ENCODE assay signal across 16 cellular contexts in the genomic region with DNA sequence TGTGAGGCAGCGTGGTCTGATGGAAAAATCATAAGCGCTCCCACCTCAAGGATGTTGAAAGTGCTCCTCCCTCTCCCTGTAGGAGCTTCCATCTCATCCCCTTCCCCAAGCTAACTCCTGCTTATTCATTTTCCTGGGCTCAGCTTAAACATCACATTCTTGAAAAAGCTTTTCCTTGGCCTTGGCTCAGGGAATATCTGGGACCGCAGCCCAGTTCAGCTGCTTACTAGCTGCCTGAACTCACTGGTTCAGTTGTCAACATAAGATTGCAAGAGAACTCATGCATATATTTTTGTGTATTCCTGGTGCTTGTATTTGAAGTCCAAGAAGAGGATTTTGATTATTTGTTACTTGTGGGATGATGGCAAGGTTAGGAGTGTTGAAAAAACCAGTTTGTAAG.
A peak's percentile ranks its signal among the peaks of the same experiment; 100 is the strongest.
DNase-seq lines count a peak whose midpoint lies in the region; TF ChIP-seq lines count a peak whose summit lies in the region.
"Had no signal": no experiment of that assay in that cellular context is flagged by ENCODE, and none has a peak within 500 bp of the region (broad histone marks: within the 10 kb centered on the region; RNA-seq: fewer than 3 reads in every experiment).

No MANE protein-coding gene starts in this region.

- DNase-seq in AG08396 (ENCODE audit: low spot score), result peak; percentile 19
- peak; percentile 44 for DNase-seq in RPMI7951 (ENCODE audit: low read depth)
- peak; percentile 77 for DNase-seq in fibroblast of the aortic adventitia (ENCODE audit: low read depth)
- peak; percentile 57 for DNase-seq in occipital lobe (lab: John Stamatoyannopoulos, UW)
- no peak for DNase-seq in coronary artery (ENCODE audit: low spot score)
- no peak for DNase-seq in glomerular visceral epithelial cell (ENCODE audit: extremely low spot score)
- DNase-seq in NCI-H526 treated with DMSO at 0.1 percent for 48 hours (lab: John Stamatoyannopoulos, UW), result no peak
- DNase-seq in NCI-H774 (lab: John Stamatoyannopoulos, UW), result no peak
- DNase-seq: activated CD4-positive, alpha-beta memory T cell treated with anti-CD3 and anti-CD28 coated beads, Interleukin-2, amount 10 ng/mL, durations not matched to agents 7 days and 5 days; colonic mucosa; NCI-H1092; NCI-H2171; stimulated activated naive CD4-positive, alpha-beta T cell; T-helper 1 cell had no signal

- H3K4me3 ChIP-seq in fibroblast of the aortic adventitia (ENCODE audit: low read depth, low read length) (no peak overlapping the region), coronary artery (no peak overlapping the region)
- H3K4me3 ChIP-seq: colonic mucosa, K562 had no signal

- TF ChIP-seq CTCF in fibroblast of the aortic adventitia (IDR thresholded peaks at IDR 0.05; ENCODE audit: insufficient read depth, low read length), result no peak
- no peak for TF ChIP-seq CTCF in coronary artery (IDR thresholded peaks at IDR 0.05)

- H3K27ac ChIP-seq in coronary artery, result no peak overlapping the region
- H3K27ac ChIP-seq: colonic mucosa, VCaP had no signal

Comparison
In these comparisons a context has a peak if more than half of its experiments do, and no peak if none do; other contexts are left out.
1. DNase-seq: peak in AG08396 (single experiment), RPMI7951 (single experiment), fibroblast of the aortic adventitia (single experiment) and occipital lobe (single experiment); none in coronary artery (single experiment), glomerular visceral epithelial cell (single experiment), NCI-H526 treated with DMSO at 0.1 percent for 48 hours (single experiment) and NCI-H774 (single experiment).